Comparison of ENCODE assay signal across 8 cellular contexts in the genomic region with DNA sequence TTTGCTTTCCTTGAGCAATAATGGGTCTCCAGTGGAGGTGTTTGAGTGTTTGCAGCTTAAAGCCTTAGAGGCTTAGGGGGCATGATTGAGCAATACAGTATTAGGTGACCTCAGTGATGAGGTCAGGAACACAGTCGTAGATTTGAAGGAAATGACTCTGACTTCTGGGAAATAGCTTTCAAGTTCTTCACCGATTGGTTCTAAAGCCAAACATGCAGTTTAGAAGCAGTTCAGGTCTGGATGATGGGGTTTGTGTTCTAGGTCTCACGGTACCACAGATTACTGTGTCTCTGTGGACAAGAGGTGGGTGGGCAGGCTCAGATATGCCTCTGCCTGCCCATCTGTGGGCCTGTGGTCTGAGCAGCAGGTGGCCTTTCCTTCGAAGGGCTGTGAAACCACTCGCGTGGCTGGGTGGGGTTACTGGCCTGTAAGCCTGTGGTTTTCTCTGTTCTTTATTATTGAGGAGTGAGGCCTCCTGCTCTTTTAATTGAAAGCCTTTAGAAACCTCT. TPM values are rescaled to one million over a fixed set of nuclear protein-coding genes. Genes with fewer than 3 reads are reported as not detected.
DNase-seq lines count a peak whose midpoint lies in the region; ATAC-seq and TF ChIP-seq lines count a peak whose summit lies in the region.

No MANE protein-coding gene starts in this region.

- H3K27me3 Mint-ChIP-seq in CD14-positive monocyte (ENCODE audit: low read depth in 3 of 3), result no peaks in the 10 kb centered on the region
- no peaks in the 10 kb centered on the region for H3K27me3 Mint-ChIP-seq in activated CD8-positive, alpha-beta memory T cell treated with anti-CD3 and anti-CD28 coated beads, Interleukin-2, amount 10 ng/mL, durations not matched to agents 7 days and 5 days

- CTCF ChIA-PET in activated CD8-positive, alpha-beta memory T cell treated with anti-CD3 and anti-CD28 coated beads, Interleukin-2, amount 10 ng/mL, durations not matched to agents 7 days and 5 days (lab: Charles Lee), result interaction anchor here (1.1 to 3.2 kb wide), 9 partner anchors 9 to 379 kb away, joined by 3 to 26 read pairs (median 4); partner anchors contain the start of genes BOLA3 and MOB1A

- peaks cover 37% of the 10 kb centered on the region for H3K4me1 Mint-ChIP-seq in CD14-positive monocyte
- peaks cover 73% of the 10 kb centered on the region for H3K4me1 Mint-ChIP-seq in activated CD8-positive, alpha-beta memory T cell treated with anti-CD3 and anti-CD28 coated beads, Interleukin-2, amount 10 ng/mL, durations not matched to agents 7 days and 5 days

- TF ChIP-seq CTCF in CD14-positive monocyte (IDR thresholded peaks at IDR 0.05), result no peak

- ATAC-seq in GM19455 (IDR thresholded peaks at IDR 0.05; ENCODE audit: unreplicated experiment) (peak; percentile 66), HG03558 (IDR thresholded peaks at IDR 0.05; ENCODE audit: extremely low read depth, unreplicated experiment) (peak; percentile 40)
- peak; percentile 86 for ATAC-seq in activated CD8-positive, alpha-beta memory T cell treated with anti-CD3 and anti-CD28 coated beads, Interleukin-2, amount 10 ng/mL, durations not matched to agents 7 days and 5 days

- DNase-seq in CD14-positive monocyte (ENCODE audit: low spot score) (no peak), glomerular visceral epithelial cell (ENCODE audit: extremely low spot score) (peak; percentile 36), NCI-H1694 (lab: John Stamatoyannopoulos, UW) (no peak), kidney glomerular epithelial cell (lab: John Stamatoyannopoulos, UW) (no peak)
- DNase-seq in activated CD8-positive, alpha-beta memory T cell treated with anti-CD3 and anti-CD28 coated beads, Interleukin-2, amount 10 ng/mL, durations not matched to agents 7 days and 5 days, result peak; percentile 85
- DNase-seq in stimulated activated CD8-positive, alpha-beta memory T cell treated with anti-CD3 and anti-CD28 coated beads, Interleukin-7, amount 100 ng/mL, for 48 hours (ENCODE audit: extremely low read depth in 1 of 2, low read depth in 1 of 2), result peak; percentile 29 to 55

- intact Hi-C loops in CD14-positive monocyte (cut with micrococcal nuclease), result no loop called here

- peaks cover 0 to 2% (median 0%) of the 10 kb centered on the region in 7 donors for H3K9me3 Mint-ChIP-seq in CD14-positive monocyte
- H3K9me3 Mint-ChIP-seq in activated CD8-positive, alpha-beta memory T cell treated with anti-CD3 and anti-CD28 coated beads, Interleukin-2, amount 10 ng/mL, durations not matched to agents 7 days and 5 days (ENCODE audit: low read depth), result no peaks in the 10 kb centered on the region

- H3K27ac Mint-ChIP-seq in CD14-positive monocyte, result peak overlapping the region; percentile 88 to 95 (median 94)
- H3K27ac Mint-ChIP-seq in activated CD8-positive, alpha-beta memory T cell treated with anti-CD3 and anti-CD28 coated beads, Interleukin-2, amount 10 ng/mL, durations not matched to agents 7 days and 5 days, result peak overlapping the region; percentile 94

- H3K4me3 Mint-ChIP-seq in CD14-positive monocyte, result peak overlapping the region; percentile 62 to 74
- peak overlapping the region; percentile 65 for H3K4me3 Mint-ChIP-seq in activated CD8-positive, alpha-beta memory T cell treated with anti-CD3 and anti-CD28 coated beads, Interleukin-2, amount 10 ng/mL, durations not matched to agents 7 days and 5 days

- H3K36me3 Mint-ChIP-seq in CD14-positive monocyte, result peaks cover 42 to 66% of the 10 kb centered on the region in 2 donors
- H3K36me3 Mint-ChIP-seq in activated CD8-positive, alpha-beta memory T cell treated with anti-CD3 and anti-CD28 coated beads, Interleukin-2, amount 10 ng/mL, durations not matched to agents 7 days and 5 days, result peaks cover 68% of the 10 kb centered on the region

RNA-seq across cellular contexts. Expression of gene MTHFD2, which starts 7.8 kb away (rescaled TPM):
- polyA plus RNA-seq in CD14-positive monocyte, result 10 to 100 TPM; 24.1 to 39.4 TPM
- 100 to 1,000 TPM; 215 to 293 TPM for total RNA-seq in activated CD8-positive, alpha-beta memory T cell treated with anti-CD3 and anti-CD28 coated beads, Interleukin-2, amount 10 ng/mL, durations not matched to agents 7 days and 5 days

RNA-seq across cellular contexts. Expression of gene MOB1A, which starts 27.6 kb away (rescaled TPM):
- polyA plus RNA-seq in CD14-positive monocyte, result 100 to 1,000 TPM; 285 to 367 TPM
- 100 to 1,000 TPM; 183 to 220 TPM for total RNA-seq in activated CD8-positive, alpha-beta memory T cell treated with anti-CD3 and anti-CD28 coated beads, Interleukin-2, amount 10 ng/mL, durations not matched to agents 7 days and 5 days

RNA-seq across cellular contexts. Expression of gene BOLA3, which starts 58.5 kb away (rescaled TPM):
- 1 to 10 TPM; 7.7 to 8.0 TPM for polyA plus RNA-seq in CD14-positive monocyte
- total RNA-seq in activated CD8-positive, alpha-beta memory T cell treated with anti-CD3 and anti-CD28 coated beads, Interleukin-2, amount 10 ng/mL, durations not matched to agents 7 days and 5 days, result 10 to 100 TPM; 69.5 to 76.1 TPM

Comparison
In these comparisons a context has a peak if more than half of its experiments do, and no peak if none do; other contexts are left out.
1. DNase-seq: peak in activated CD8-positive, alpha-beta memory T cell treated with anti-CD3 and anti-CD28 coated beads, Interleukin-2, amount 10 ng/mL, durations not matched to agents 7 days and 5 days (single experiment), glomerular visceral epithelial cell (single experiment) and stimulated activated CD8-positive, alpha-beta memory T cell treated with anti-CD3 and anti-CD28 coated beads, Interleukin-7, amount 100 ng/mL, for 48 hours (2 of 2); none in CD14-positive monocyte (single experiment), NCI-H1694 (single experiment) and kidney glomerular epithelial cell (single experiment).
2. Peak in every context shown above with its lines, with median percentiles within 50 percentile points of each other: ATAC-seq.